Comparison of ENCODE assay signal across 8 cellular contexts in genomic region chr7:2477447-2478386, GRCh38. TPM values are rescaled to one million over a fixed set of nuclear protein-coding genes. Genes with fewer than 3 reads are reported as not detected.
DNase-seq lines count a peak whose midpoint lies in the region; ATAC-seq and TF ChIP-seq lines count a peak whose summit lies in the region.

No MANE protein-coding gene starts in this region.

- peak overlapping the region in 1 of 2 donors; percentile 16 for H3K27ac ChIP-seq in coronary artery

- H3K4me3 ChIP-seq in AG09309 (ENCODE audit: control insufficient read depth, low read depth, low read length) (no peak overlapping the region), coronary artery (peak overlapping the region; percentile 48)

- DNase-seq in AG09309 (ENCODE audit: low read depth): no peak
- peak; percentile 33 for DNase-seq in NCI-H1694 treated with DMSO at 0.1 percent for 48 hours (lab: John Stamatoyannopoulos, UW)
- DNase-seq in activated CD4-positive, alpha-beta T cell treated with anti-CD3 and anti-CD28 coated beads, Interleukin-2, amount 50 U/mL, for 1 hour: peak; percentile 50
- no peak for DNase-seq in coronary artery (ENCODE audit: low spot score)
- DNase-seq in lung microvascular endothelial cell (ENCODE audit: low read depth in 2 of 2): peak; percentile 65 to 81
- DNase-seq in stimulated activated CD8-positive, alpha-beta memory T cell treated with anti-CD3 and anti-CD28 coated beads, Interleukin-2, amount 100 ng/mL, for 48 hours (ENCODE audit: low read depth in 2 of 2): peak; percentile 55 to 56
- no peak for DNase-seq in NCI-H446 treated with DMSO at 0.1 percent for 48 hours (lab: John Stamatoyannopoulos, UW)

- TF ChIP-seq CTCF in AG09309 (IDR thresholded peaks at IDR 0.05; ENCODE audit: control insufficient read depth, insufficient read depth, low read depth, low read length, missing control alignments): peak; percentile 91
- peak; percentile 54 for TF ChIP-seq CTCF in coronary artery (IDR thresholded peaks at IDR 0.05)

- peak; percentile 58 for ATAC-seq in GM19025 (IDR thresholded peaks at IDR 0.05; ENCODE audit: low read depth, unreplicated experiment)

RNA-seq across cellular contexts. Expression of gene GRIFIN, which starts 1.5 kb away (rescaled TPM):
- not detected in 2 replicates for total RNA-seq in lung microvascular endothelial cell

RNA-seq across cellular contexts. Expression of gene LFNG, which starts 41.9 kb away (rescaled TPM):
- total RNA-seq in lung microvascular endothelial cell: 11.6 and 16.9 TPM in 2 replicates

Comparison
In these comparisons a context has a peak if more than half of its experiments do, and no peak if none do; other contexts are left out.
1. DNase-seq: peak in NCI-H1694 treated with DMSO at 0.1 percent for 48 hours (single experiment), activated CD4-positive, alpha-beta T cell treated with anti-CD3 and anti-CD28 coated beads, Interleukin-2, amount 50 U/mL, for 1 hour (single experiment), lung microvascular endothelial cell (2 of 2) and stimulated activated CD8-positive, alpha-beta memory T cell treated with anti-CD3 and anti-CD28 coated beads, Interleukin-2, amount 100 ng/mL, for 48 hours (2 of 2); none in AG09309 (single experiment), coronary artery (single experiment) and NCI-H446 treated with DMSO at 0.1 percent for 48 hours (single experiment).